In genomic region chr14:95495538-95496025, GRCh38 we compare ENCODE assay signal across 10 cellular contexts. TPM values are rescaled to one million over a fixed set of nuclear protein-coding genes. Genes with fewer than 3 reads are reported as not detected.
DNase-seq lines count a peak whose midpoint lies in the region; ATAC-seq, FAIRE-seq and TF ChIP-seq lines count a peak whose summit lies in the region.
"Had no signal": no experiment of that assay in that cellular context is flagged by ENCODE, and none has a peak within 500 bp of the region (broad histone marks: within the 10 kb centered on the region; RNA-seq: fewer than 3 reads in every experiment).

No MANE protein-coding gene starts in this region.

- H3K4me2 ChIP-seq in SK-N-SH: 0 out of 2 replicates have a peak overlapping the region, but pooled peaks have one; percentile 19
- peak overlapping the region; percentile 7 for H3K4me2 ChIP-seq in endothelial cell of umbilical vein (ENCODE audit: insufficient read depth, low read length)

- POLR2A ChIA-PET in SK-N-SH (lab: Yijun Ruan, JAX): no interaction called here
- POLR2A ChIA-PET in endothelial cell of umbilical vein (lab: Charles Lee): no interaction called here

- BruUV-seq in endothelial cell of umbilical vein (replicated peaks; lab: Mats Ljungman, UMichigan): no TSS peak

- WGBS in SK-N-SH (ENCODE audit: low lambda C conversion rate): 79% methylated on average over 7 of the region's 8 CpGs
- 75 to 85% (median 76%) methylated on average over 8 of the region's 8 CpGs for WGBS in stomach, 5 donors

- H3K9me2 ChIP-seq in SK-N-SH: no peaks in the 10 kb centered on the region

- peaks cover 16% of the 10 kb centered on the region for H3F3A ChIP-seq in SK-N-SH (replicated peaks; ENCODE audit: insufficient read depth)

- H3K27me3 ChIP-seq in SK-N-SH (ENCODE audit: insufficient read depth): no peaks in the 10 kb centered on the region
- no peaks in the 10 kb centered on the region for H3K27me3 ChIP-seq in endothelial cell of umbilical vein (ENCODE audit: control insufficient read depth in 2 of 2, insufficient read depth in 2 of 2, low read length in 2 of 2)
- no peaks in the 10 kb centered on the region for H3K27me3 ChIP-seq in stomach

- peak; percentile 93 for FAIRE-seq in endothelial cell of umbilical vein (lab: Jason Lieb, UNC)
- FAIRE-seq: TTC549 had no signal

- TF ChIP-seq CTCF in SK-N-SH (IDR thresholded peaks at IDR 0.05) (no peak), endothelial cell of umbilical vein (IDR thresholded peaks at IDR 0.05; ENCODE audit: extremely low read depth in 1 of 2, insufficient read depth in 1 of 2, low read depth in 1 of 2, low read length in 2 of 2) (no peak), stomach (IDR thresholded peaks at IDR 0.05) (no peak)

- no peaks in the 10 kb centered on the region for H3K9me1 ChIP-seq in endothelial cell of umbilical vein (replicated peaks; ENCODE audit: control insufficient read depth, extremely low read depth, insufficient read depth, low read length)

- ATAC-seq in SK-N-SH treated with all-trans-retinoic acid at 6 μM for 48 hours: no peak
- peak; percentile 88 for ATAC-seq in HG02642 (IDR thresholded peaks at IDR 0.05; ENCODE audit: poor library complexity, unreplicated experiment)

- intact Hi-C loops in endothelial cell of umbilical vein (cut with micrococcal nuclease) (loop anchor here (1.0 to 2.0 kb wide), 3 partner anchors 12 to 23 kb away; no protein-coding TSS in a partner anchor), stomach (cut with DNase I; ENCODE audit: low total_unique reads) (no loop called here)

- H3K36me3 ChIP-seq in SK-N-SH (replicated peaks in 1 of 2; ENCODE audit: control insufficient read depth in 1 of 2, insufficient read depth in 2 of 2, low read length in 1 of 2): no peaks in the 10 kb centered on the region
- no peaks in the 10 kb centered on the region for H3K36me3 ChIP-seq in endothelial cell of umbilical vein (ENCODE audit: control insufficient read depth in 2 of 2, extremely low read depth in 1 of 2, insufficient read depth in 2 of 2, low read length in 2 of 2)
- no peaks in the 10 kb centered on the region for H3K36me3 ChIP-seq in stomach

- H3K9ac ChIP-seq in SK-N-SH (no peak overlapping the region), endothelial cell of umbilical vein (replicated peaks; ENCODE audit: extremely low read depth, insufficient read depth, low read length) (no peak overlapping the region)

- no peak for TF ChIP-seq RAD21 in SK-N-SH (IDR thresholded peaks at IDR 0.05; ENCODE audit: low read length)

- H4K20me1 ChIP-seq in SK-N-SH (ENCODE audit: insufficient read depth): no peaks in the 10 kb centered on the region
- H4K20me1 ChIP-seq in endothelial cell of umbilical vein (replicated peaks; ENCODE audit: control insufficient read depth, extremely low read depth, insufficient read depth, low read length): no peaks in the 10 kb centered on the region

- H3K4me3 ChIP-seq in SK-N-SH (ENCODE audit: low read depth in 2 of 2, low read length in 1 of 2): no peak overlapping the region
- H3K4me3 ChIP-seq in endothelial cell of umbilical vein (replicated peaks in 1 of 3; ENCODE audit: insufficient read depth in 1 of 3, low read depth in 1 of 3, low read length in 3 of 3): no peak overlapping the region
- no peak overlapping the region for H3K4me3 ChIP-seq in stomach

- TF ChIP-seq EP300 in SK-N-SH (IDR thresholded peaks at IDR 0.05; ENCODE audit: borderline replicate concordance in 1 of 2, low read depth in 1 of 2, low read length in 1 of 2) (no peak), stomach (IDR thresholded peaks at IDR 0.05) (no peak)

- H3K9me3 ChIP-seq in SK-N-SH: no peaks in the 10 kb centered on the region
- no peaks in the 10 kb centered on the region for H3K9me3 ChIP-seq in endothelial cell of umbilical vein (replicated peaks; ENCODE audit: control insufficient read depth, insufficient read depth, low read length)
- H3K9me3 ChIP-seq in stomach: no peaks in the 10 kb centered on the region

- H3K79me2 ChIP-seq in SK-N-SH (ENCODE audit: insufficient read depth) (no peaks in the 10 kb centered on the region; the same call in 1 of the 2 replicates), endothelial cell of umbilical vein (ENCODE audit: control insufficient read depth, insufficient read depth, low read length) (no peaks in the 10 kb centered on the region)

- TF ChIP-seq POLR2A in endothelial cell of umbilical vein (IDR thresholded peaks at IDR 0.05; ENCODE audit: low read depth, low read length): no peak
- no peak for TF ChIP-seq POLR2A in stomach (IDR thresholded peaks at IDR 0.05)

- H3K27ac ChIP-seq in SK-N-SH (ENCODE audit: low read depth in 2 of 2, low read length in 1 of 2) (peak overlapping the region; percentile 67 to 83; a peak in 3 of 4 replicates), endothelial cell of umbilical vein (ENCODE audit: insufficient read depth, low read depth, low read length) (peak overlapping the region; percentile 57), stomach (peak overlapping the region in 3 of 5 donors; percentile 44 to 64 (median 61))
- H3K27ac ChIP-seq: 22Rv1 had no signal

- no peak for DNase-seq in SK-N-SH
- peak; percentile 68 to 80 for DNase-seq in NOMO-1 (lab: John Stamatoyannopoulos, UW; ENCODE audit: unreplicated experiment in 2 of 2)
- peak; percentile 68 for DNase-seq in endothelial cell of umbilical vein (ENCODE audit: low read depth, low spot score)
- DNase-seq in stomach: no peak
- DNase-seq in retina: no peak
- DNase-seq in DMS153 treated with DMSO at 0.1 percent for 48 hours (lab: John Stamatoyannopoulos, UW; ENCODE audit: unreplicated experiment): no peak

- dilution Hi-C loops in endothelial cell of umbilical vein (cut with MboI; ENCODE audit: extremely low pct_ligation_motif_present, low sequenced_read_pairs): no loop called here

- H2AFZ ChIP-seq in SK-N-SH (ENCODE audit: low read depth): no peak overlapping the region
- peak overlapping the region; percentile 71 for H2AFZ ChIP-seq in endothelial cell of umbilical vein (ENCODE audit: low read depth, low read length)

- H3K4me1 ChIP-seq in SK-N-SH (ENCODE audit: control insufficient read depth in 1 of 2, insufficient read depth in 2 of 2, low read depth in 1 of 2, low read length in 1 of 2) (peaks cover 16 to 36% of the 10 kb centered on the region in 2 experiments; a peak in 2 of 4 replicates), endothelial cell of umbilical vein (ENCODE audit: control insufficient read depth, extremely low read depth, insufficient read depth, low read length) (peaks cover 27% of the 10 kb centered on the region), stomach (peaks cover 30 to 71% (median 43%) of the 10 kb centered on the region in 4 donors)

- CTCF ChIA-PET in SK-N-SH (lab: Yijun Ruan, JAX) (interaction anchor here (2.4 kb wide), 1 partner anchor 32 kb away, joined by 11 read pairs; no protein-coding TSS in a partner anchor), endothelial cell of umbilical vein (lab: Charles Lee) (interaction anchor here (1.2 to 2.2 kb wide), 8 partner anchors 10 to 53 kb away, joined by 4 to 15 read pairs (median 10); partner anchors contain the start of gene SYNE3)

TF ChIP-seq in SK-N-SH, 30 proteins besides CTCF, POLR2A, EP300 and RAD21 (continues in another document):
- TF ChIP-seq ELF1 (IDR thresholded peaks at IDR 0.05): no peak
- no peak for TF ChIP-seq MEF2A (IDR thresholded peaks at IDR 0.05; ENCODE audit: borderline replicate concordance, low read depth)

TF ChIP-seq in SK-N-SH treated with all-trans-retinoic acid at 6 μM for 48 hours, 23 proteins besides CTCF, POLR2A, EP300 and RAD21 (continues in another document):
- TF ChIP-seq ZNF70 (CRISPR knock-in tag; IDR thresholded peaks at IDR 0.05) (no peak), TOX (CRISPR knock-in tag; IDR thresholded peaks at IDR 0.05; ENCODE audit: borderline replicate concordance) (no peak), BACH2 (CRISPR knock-in tag; IDR thresholded peaks at IDR 0.05; ENCODE audit: borderline replicate concordance) (no peak), ESRRG (CRISPR knock-in tag; IDR thresholded peaks at IDR 0.05) (no peak)

TF ChIP-seq in endothelial cell of umbilical vein, 7 proteins besides CTCF, POLR2A, EP300 and RAD21 (continues in another document):
- TF ChIP-seq JUN (IDR thresholded peaks at IDR 0.05; ENCODE audit: borderline replicate concordance, insufficient read depth, insufficient read length, low read depth): no peak
- peak; percentile 55 for TF ChIP-seq POLR2AphosphoS5 (IDR thresholded peaks at IDR 0.05; ENCODE audit: insufficient read depth, low read depth, low read length)
- no peak for TF ChIP-seq EZH2 (IDR thresholded peaks at IDR 0.05; ENCODE audit: borderline replicate concordance, low read depth, low read length, severe bottlenecking)
- TF ChIP-seq FOS (IDR thresholded peaks at IDR 0.05; ENCODE audit: borderline replicate concordance, insufficient read depth, low read length): peak; percentile 73

RNA-seq across cellular contexts. Expression of gene SYNE3, which starts 20.9 kb away (rescaled TPM):
- polyA plus RNA-seq in SK-N-SH (2012; rRNA removed): 1.8 and 2.0 TPM in 2 replicates
- polyA plus RNA-seq in SK-N-SH (2012; cell fraction: cytosol; rRNA removed): 0.80 and 1.3 TPM in 2 replicates
- polyA plus RNA-seq in SK-N-SH (2012; cell fraction: nucleus; rRNA removed): 3.0 and 3.6 TPM in 2 replicates
- 18.8 and 19.1 TPM in 2 replicates for total RNA-seq in endothelial cell of umbilical vein
- polyA plus RNA-seq in endothelial cell of umbilical vein: 2.6 and 3.0 TPM in 2 replicates
- 2.8 and 3.1 TPM in 2 replicates for polyA plus RNA-seq in endothelial cell of umbilical vein (2011; cell fraction: cytosol; rRNA removed)
- polyA plus RNA-seq in endothelial cell of umbilical vein (2011; cell fraction: nucleus; rRNA removed): 11.8 and 12.8 TPM in 2 replicates
- 2.7 and 3.3 TPM in 2 replicates for polyA plus RNA-seq in endothelial cell of umbilical vein (2012)
- polyA minus RNA-seq in endothelial cell of umbilical vein: 8.7 and 9.0 TPM in 2 replicates
- polyA minus RNA-seq in endothelial cell of umbilical vein (2011; cell fraction: cytosol; rRNA and poly(A)+ RNA removed): 0.20 TPM
- 11.5 and 12.4 TPM in 2 replicates for polyA minus RNA-seq in endothelial cell of umbilical vein (2011; cell fraction: nucleus; rRNA and poly(A)+ RNA removed)
- total RNA-seq in stomach: 10 to 100 TPM in 3 of 5 donors, 1 to 10 TPM in 2; 4.6 to 85.2 (median 10.8) TPM
- 1 to 10 TPM in 1 of 3 donors, under 1 TPM in 2; 0.58 to 1.2 (median 0.76) TPM for polyA plus RNA-seq in stomach

RNA-seq across cellular contexts. Expression of gene GLRX5, which starts 39.3 kb away (rescaled TPM):
- polyA plus RNA-seq in SK-N-SH (2012; rRNA removed) (29.1 and 31.4 TPM in 2 replicates), endothelial cell of umbilical vein (27.1 and 42.6 TPM in 2 replicates), stomach (10 to 100 TPM; 40.3 to 49.9 (median 40.6) TPM)
- 45.1 and 60.1 TPM in 2 replicates for polyA plus RNA-seq in SK-N-SH (2012; cell fraction: cytosol; rRNA removed)
- 6.3 and 10.9 TPM in 2 replicates for polyA plus RNA-seq in SK-N-SH (2012; cell fraction: nucleus; rRNA removed)
- total RNA-seq in endothelial cell of umbilical vein (50.9 and 52.0 TPM in 2 replicates), stomach (100 to 1,000 TPM in 1 of 5 donors, 10 to 100 TPM in 4; 29.5 to 316 (median 38.4) TPM)
- 38.9 and 47.8 TPM in 2 replicates for polyA plus RNA-seq in endothelial cell of umbilical vein (2011; cell fraction: cytosol; rRNA removed)
- polyA plus RNA-seq in endothelial cell of umbilical vein (2011; cell fraction: nucleus; rRNA removed): 13.7 and 18.6 TPM in 2 replicates
- 40.2 and 60.5 TPM in 2 replicates for polyA plus RNA-seq in endothelial cell of umbilical vein (2012)
- 12.5 and 16.9 TPM in 2 replicates for polyA minus RNA-seq in endothelial cell of umbilical vein
- polyA minus RNA-seq in endothelial cell of umbilical vein (2011; cell fraction: cytosol; rRNA and poly(A)+ RNA removed): 22.4 TPM
- 4.7 and 9.0 TPM in 2 replicates for polyA minus RNA-seq in endothelial cell of umbilical vein (2011; cell fraction: nucleus; rRNA and poly(A)+ RNA removed)

Comparison
In these comparisons a context has a peak if more than half of its experiments do, and no peak if none do; other contexts are left out.
1. DNase-seq: peak in NOMO-1 (2 of 2) and endothelial cell of umbilical vein (single experiment); none in SK-N-SH (single experiment), stomach (single experiment), retina (single experiment) and DMS153 treated with DMSO at 0.1 percent for 48 hours (single experiment).
2. Peak in every context shown above with its lines, with median percentiles within 50 percentile points of each other: H3K27ac ChIP-seq.